In genomic region chr10:32366588-32366987, GRCh38 we compare ENCODE assay signal across 25 cellular contexts. TPM values are rescaled to one million over a fixed set of nuclear protein-coding genes. Genes with fewer than 3 reads are reported as not detected.
DNase-seq lines count a peak whose midpoint lies in the region; ATAC-seq and TF ChIP-seq lines count a peak whose summit lies in the region.
"Had no signal": no experiment of that assay in that cellular context is flagged by ENCODE, and none has a peak within 500 bp of the region (broad histone marks: within the 10 kb centered on the region; RNA-seq: fewer than 3 reads in every experiment).

No MANE protein-coding gene starts in this region.

- CTCF ChIA-PET in T-cell (lab: Charles Lee) (interaction anchor here in 1 of 2 donors (0.6 to 5.1 kb wide), 8 partner anchors 9 to 175 kb away, joined by 3 to 23 read pairs (median 6); no protein-coding TSS in a partner anchor), HEK293T (lab: Yijun Ruan, JAX) (interaction anchor here (1.3 kb wide), 1 partner anchor 79 kb away, joined by 5 read pairs; the partner anchor contains the start of gene CCDC7)

- H3K4me1 Mint-ChIP-seq in activated naive CD8-positive, alpha-beta T cell (ENCODE audit: low read depth): peaks cover 64% of the 10 kb centered on the region
- peaks cover 56% of the 10 kb centered on the region for H3K4me1 Mint-ChIP-seq in activated naive CD8-positive, alpha-beta T cell treated with anti-CD3 and anti-CD28 coated beads, Interleukin-2, amount 50 U/mL, for 24 hours
- H3K4me1 Mint-ChIP-seq in T-cell: peaks cover 72 to 75% (median 74%) of the 10 kb centered on the region in 3 donors
- H3K4me1 Mint-ChIP-seq: neural progenitor cell had no signal

- intact Hi-C loops in lower lobe of right lung (cut with DNase I) (no loop called here), transverse colon (cut with DNase I; ENCODE audit: low total_unique reads) (no loop called here), left lung (cut with DNase I) (no loop called here)

- H3K27ac ChIP-seq in lower lobe of right lung (peak overlapping the region; percentile 1), transverse colon (peak overlapping the region; percentile 49 to 63 (median 58)), left lung (peak overlapping the region in 1 of 2 donors; percentile 37), brain microvascular endothelial cell (no peak overlapping the region)
- H3K27ac ChIP-seq: C4-2B, cardiac muscle cell, colonic mucosa, neural progenitor cell had no signal

- H3K36me3 ChIP-seq in lower lobe of right lung (no peaks in the 10 kb centered on the region), transverse colon (no peaks in the 10 kb centered on the region), left lung (no peaks in the 10 kb centered on the region), brain microvascular endothelial cell (replicated peaks) (no peaks in the 10 kb centered on the region)
- H3K36me3 ChIP-seq: cardiac muscle cell, colonic mucosa, neural progenitor cell had no signal

- no peaks in the 10 kb centered on the region for H3K27me3 Mint-ChIP-seq in activated naive CD8-positive, alpha-beta T cell
- no peaks in the 10 kb centered on the region for H3K27me3 Mint-ChIP-seq in activated naive CD8-positive, alpha-beta T cell treated with anti-CD3 and anti-CD28 coated beads, Interleukin-2, amount 50 U/mL, for 24 hours
- no peaks in the 10 kb centered on the region for H3K27me3 Mint-ChIP-seq in T-cell
- H3K27me3 Mint-ChIP-seq: stimulated activated memory B cell treated with anti-CD40 and anti-IgM and Interleukin-4, amounts not matched to agents 10 μg/mL and 1 μg/mL and 100 μg/mL, for 72 hours had no signal

- H3K9me3 ChIP-seq in lower lobe of right lung (no peaks in the 10 kb centered on the region), transverse colon (no peaks in the 10 kb centered on the region), left lung (no peaks in the 10 kb centered on the region)
- H3K9me3 ChIP-seq: colonic mucosa, SK-N-SH had no signal

- POLR2A ChIA-PET in T-cell (lab: Charles Lee): no interaction called here
- POLR2A ChIA-PET in HEK293T (lab: Yijun Ruan, JAX): no interaction called here

- H3K36me3 Mint-ChIP-seq in activated naive CD8-positive, alpha-beta T cell: peaks cover 2% of the 10 kb centered on the region
- peaks cover under 1% of the 10 kb centered on the region for H3K36me3 Mint-ChIP-seq in activated naive CD8-positive, alpha-beta T cell treated with anti-CD3 and anti-CD28 coated beads, Interleukin-2, amount 50 U/mL, for 24 hours (ENCODE audit: low read depth)
- H3K36me3 Mint-ChIP-seq in T-cell: peaks cover 15% of the 10 kb centered on the region
- H3K36me3 Mint-ChIP-seq: stimulated activated memory B cell treated with anti-CD40 and anti-IgM and Interleukin-4, amounts not matched to agents 10 μg/mL and 1 μg/mL and 100 μg/mL, for 72 hours had no signal

- H3K4me1 ChIP-seq in lower lobe of right lung: peaks cover 38% of the 10 kb centered on the region
- peaks cover 7 to 69% (median 22%) of the 10 kb centered on the region in 4 donors for H3K4me1 ChIP-seq in transverse colon
- peaks cover 4 to 36% of the 10 kb centered on the region in 2 donors for H3K4me1 ChIP-seq in left lung
- H3K4me1 ChIP-seq: neural progenitor cell had no signal

- 44 to 51% methylated on average over 3 of the region's 3 CpGs for WGBS in transverse colon (ENCODE audit: low coverage in 1 of 2), 2 donors

- DNase-seq in activated naive CD8-positive, alpha-beta T cell treated with anti-CD3 and anti-CD28 coated beads, Interleukin-2, amount 50 U/mL, for 24 hours: no peak
- DNase-seq in T-cell (no peak), lower lobe of right lung (no peak), transverse colon (no peak), left lung (no peak), brain microvascular endothelial cell (no peak), HEK293T (ENCODE audit: extremely low spot score) (no peak)
- DNase-seq: activated naive CD4-positive, alpha-beta T cell treated with Interleukin-2 at 50 U/mL for 16 hours; anterior cingulate cortex; colonic mucosa; HFFc6; NCI-H1436 treated with DMSO at 0.1 percent for 48 hours; OCI-M1; posterior cingulate gyrus; SK-N-SH; stimulated activated CD4-positive, alpha-beta T cell treated with anti-CD3 and anti-CD28 coated beads, Interleukin-4, amount 100 ng/mL, for 24 hours; substantia nigra; T-helper 9 cell had no signal

- H3K27me3 ChIP-seq in lower lobe of right lung (ENCODE audit: low read depth) (no peaks in the 10 kb centered on the region), transverse colon (no peaks in the 10 kb centered on the region), left lung (no peaks in the 10 kb centered on the region), brain microvascular endothelial cell (replicated peaks) (no peaks in the 10 kb centered on the region)
- H3K27me3 ChIP-seq: cardiac muscle cell, colonic mucosa, neural progenitor cell had no signal

- H3K4me3 Mint-ChIP-seq in activated naive CD8-positive, alpha-beta T cell: no peak overlapping the region
- H3K4me3 Mint-ChIP-seq in activated naive CD8-positive, alpha-beta T cell treated with anti-CD3 and anti-CD28 coated beads, Interleukin-2, amount 50 U/mL, for 24 hours: no peak overlapping the region
- peak overlapping the region in 2 of 3 donors; percentile 46 to 67 for H3K4me3 Mint-ChIP-seq in T-cell
- H3K4me3 Mint-ChIP-seq: HFFc6; neural progenitor cell; stimulated activated memory B cell treated with anti-CD40 and anti-IgM and Interleukin-4, amounts not matched to agents 10 μg/mL and 1 μg/mL and 100 μg/mL, for 72 hours had no signal

- no peak overlapping the region for H3K4me3 ChIP-seq in lower lobe of right lung
- no peak overlapping the region for H3K4me3 ChIP-seq in transverse colon
- H3K4me3 ChIP-seq in left lung: no peak overlapping the region
- H3K4me3 ChIP-seq in brain microvascular endothelial cell (ENCODE audit: low read depth, low read length): no peak overlapping the region
- H3K4me3 ChIP-seq: cardiac muscle cell, colonic mucosa, lung, neural progenitor cell had no signal

- no peak for TF ChIP-seq POLR2A in transverse colon (IDR thresholded peaks at IDR 0.05)

- in situ Hi-C loops in transverse colon (cut with MboI; ENCODE audit: low pct_ligation_motif_present in 1 of 4, low pct_unique_long_range_greater_than_20kb in 1 of 4, low sequenced_read_pairs in 3 of 4): loop anchor here in 1 of 4 donors (25.0 kb wide), 1 partner anchor 104 kb away; no protein-coding TSS in a partner anchor
- in situ Hi-C loops in brain microvascular endothelial cell (cut with HindIII; ENCODE audit: low pct_ligation_motif_present, low sequenced_read_pairs): no loop called here

- H3K27ac Mint-ChIP-seq in activated naive CD8-positive, alpha-beta T cell: peak overlapping the region; percentile 42
- H3K27ac Mint-ChIP-seq in activated naive CD8-positive, alpha-beta T cell treated with anti-CD3 and anti-CD28 coated beads, Interleukin-2, amount 50 U/mL, for 24 hours: no peak overlapping the region
- peak overlapping the region; percentile 26 to 58 for H3K27ac Mint-ChIP-seq in T-cell
- H3K27ac Mint-ChIP-seq: HFFc6; neural progenitor cell; stimulated activated memory B cell treated with anti-CD40 and anti-IgM and Interleukin-4, amounts not matched to agents 10 μg/mL and 1 μg/mL and 100 μg/mL, for 72 hours had no signal

- no peak for TF ChIP-seq EP300 in transverse colon (IDR thresholded peaks at IDR 0.05; ENCODE audit: low read depth)

- ATAC-seq in activated naive CD8-positive, alpha-beta T cell treated with anti-CD3 and anti-CD28 coated beads, Interleukin-2, amount 50 U/mL, for 24 hours: no peak
- ATAC-seq in T-cell (replicated peaks in 1 of 4): no peak
- no peak for ATAC-seq in lower lobe of right lung
- ATAC-seq in left lung: no peak
- ATAC-seq: sciatic nerve; stimulated activated memory B cell treated with anti-CD40 and anti-IgM and Interleukin-4, amounts not matched to agents 10 μg/mL and 1 μg/mL and 100 μg/mL, for 72 hours had no signal

- TF ChIP-seq CTCF in lower lobe of right lung (IDR thresholded peaks at IDR 0.05): no peak
- no peak for TF ChIP-seq CTCF in transverse colon (IDR thresholded peaks at IDR 0.05)
- TF ChIP-seq CTCF in left lung (IDR thresholded peaks at IDR 0.05): no peak
- TF ChIP-seq CTCF in brain microvascular endothelial cell (IDR thresholded peaks at IDR 0.05; ENCODE audit: low read depth, low read length, missing control alignments): no peak

- no peaks in the 10 kb centered on the region for H3K9me3 Mint-ChIP-seq in activated naive CD8-positive, alpha-beta T cell (ENCODE audit: low read depth)
- H3K9me3 Mint-ChIP-seq in activated naive CD8-positive, alpha-beta T cell treated with anti-CD3 and anti-CD28 coated beads, Interleukin-2, amount 50 U/mL, for 24 hours: no peaks in the 10 kb centered on the region
- no peaks in the 10 kb centered on the region for H3K9me3 Mint-ChIP-seq in T-cell
- H3K9me3 Mint-ChIP-seq: HFFc6; stimulated activated memory B cell treated with anti-CD40 and anti-IgM and Interleukin-4, amounts not matched to agents 10 μg/mL and 1 μg/mL and 100 μg/mL, for 72 hours had no signal

TF ChIP-seq in HEK293T, 16 proteins besides CTCF, POLR2A, EP300 and RAD21:
- TF ChIP-seq BHLHE40 (IDR thresholded peaks at IDR 0.05; ENCODE audit: borderline replicate concordance) (no peak), ZNF384 (IDR thresholded peaks at IDR 0.05) (no peak), L3MBTL2 (conservative IDR thresholded peaks at IDR 0.05) (no peak), CTBP1 (IDR thresholded peaks at IDR 0.05; ENCODE audit: borderline replicate concordance) (no peak), ELF4 (IDR thresholded peaks at IDR 0.05) (no peak), LEF1 (IDR thresholded peaks at IDR 0.05; ENCODE audit: borderline replicate concordance) (no peak), FOXK2 (IDR thresholded peaks at IDR 0.05) (no peak), SP1 (IDR thresholded peaks at IDR 0.05) (no peak), SUZ12 (IDR thresholded peaks at IDR 0.05) (no peak), NFRKB (IDR thresholded peaks at IDR 0.05) (no peak), HDGF (IDR thresholded peaks at IDR 0.05; ENCODE audit: borderline replicate concordance) (no peak), TARDBP (IDR thresholded peaks at IDR 0.05) (no peak), PKNOX1 (IDR thresholded peaks at IDR 0.05) (no peak)

RNA-seq across cellular contexts. Expression of gene EPC1, which starts 19.6 kb away (rescaled TPM):
- 100 to 1,000 TPM in 3 of 5 donors, 10 to 100 TPM in 2; 88.0 to 161 (median 101) TPM for total RNA-seq in T-cell
- total RNA-seq in lower lobe of right lung: 40.3 TPM
- total RNA-seq in transverse colon: 100 to 1,000 TPM in 1 of 4 donors, 10 to 100 TPM in 3; 40.3 to 148 (median 62.2) TPM
- total RNA-seq in left lung: 10 to 100 TPM; 27.0 to 40.1 TPM

Comparison
In these comparisons a context has a peak if more than half of its experiments do, and no peak if none do; other contexts are left out.
1. H3K4me3 Mint-ChIP-seq: peak in T-cell (2 of 3); none in activated naive CD8-positive, alpha-beta T cell (single experiment) and activated naive CD8-positive, alpha-beta T cell treated with anti-CD3 and anti-CD28 coated beads, Interleukin-2, amount 50 U/mL, for 24 hours (single experiment).